ENCODE assay signal across 8 cellular contexts in the genomic region with DNA sequence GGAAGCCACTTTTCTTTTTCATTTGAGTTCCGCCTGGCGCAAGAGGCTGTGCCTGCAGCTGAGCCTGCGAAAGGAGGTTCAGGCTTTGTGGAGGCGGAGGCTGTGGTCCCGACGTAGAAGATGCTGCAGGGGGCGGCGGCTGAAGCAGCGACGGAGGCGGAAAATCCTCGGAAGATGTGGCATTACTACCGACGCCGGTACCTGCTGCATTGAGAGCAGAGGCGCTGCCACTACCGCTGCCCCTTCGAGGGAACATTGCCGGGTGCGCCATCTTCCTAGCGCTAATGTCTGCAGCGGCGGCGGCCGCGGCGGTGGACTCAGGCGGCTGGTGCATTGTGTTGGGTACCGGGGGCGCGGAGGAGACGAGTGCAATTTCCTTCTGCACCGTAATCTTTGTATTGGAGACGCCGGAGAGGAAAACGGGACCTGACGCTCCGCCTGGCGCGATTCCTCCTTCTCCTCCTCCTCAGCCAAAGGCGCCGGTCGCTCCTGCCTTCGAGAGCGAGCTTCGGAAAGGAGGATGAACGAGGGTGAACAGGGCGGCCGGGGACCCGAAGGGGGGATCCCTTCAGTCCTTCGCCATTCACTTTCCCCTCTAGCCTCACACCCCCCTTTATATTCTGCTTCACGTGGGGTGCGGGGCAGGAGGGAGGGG. TPM values are rescaled to one million over a fixed set of nuclear protein-coding genes. Genes with fewer than 3 reads are reported as not detected.
DNase-seq lines count a peak whose midpoint lies in the region; ATAC-seq, FAIRE-seq and TF ChIP-seq lines count a peak whose summit lies in the region.

A gene (minus strand): TSS at position 590 of the 655 bp plus-strand sequence. CDS start 256 bp downstream, at position 334.

- H3K27me3 ChIP-seq in kidney epithelial cell (ENCODE audit: control insufficient read depth, insufficient read depth, low read length) = no peaks in the 10 kb centered on the region

- ATAC-seq in HG03108 (IDR thresholded peaks at IDR 0.05; ENCODE audit: unreplicated experiment) = no peak

- DNase-seq in G401 (ENCODE audit: low spot score) (peak; percentile 70), M059J (ENCODE audit: low read depth) (peak; percentile 47), chondrocyte (ENCODE audit: low spot score) (no peak), kidney epithelial cell (ENCODE audit: low read depth) (no peak), GM19239 (ENCODE audit: insufficient read length, low spot score) (no peak)
- DNase-seq in activated CD4-positive, alpha-beta T cell treated with anti-CD3 and anti-CD28 coated beads for 4 hours = peak; percentile 75 to 76
- peak; percentile 49 for DNase-seq in stimulated activated CD4-positive, alpha-beta T cell treated with anti-CD3 and anti-CD28 coated beads, Interleukin-12 subunit alpha, Interleukin-12 subunit beta, amount 100 ng/mL, for 4 hours

- TF ChIP-seq CTCF in chondrocyte (IDR thresholded peaks at IDR 0.05) = peak; percentile 37
- no peak for TF ChIP-seq CTCF in kidney epithelial cell (IDR thresholded peaks at IDR 0.05; ENCODE audit: insufficient read depth, low read length, poor library complexity, severe bottlenecking)

- no peaks in the 10 kb centered on the region for H3K27me3 Mint-ChIP-seq in chondrocyte (ENCODE audit: low read depth)

- peak within 1 kb of the TSS; percentile 77 for H3K4me3 ChIP-seq in kidney epithelial cell (ENCODE audit: low read depth, low read length)

- H3K36me3 ChIP-seq in kidney epithelial cell (ENCODE audit: control insufficient read depth, insufficient read depth, low read length) = peaks cover 2% of the 10 kb centered on the region

- in situ Hi-C loops in G401 (cut with HindIII; ENCODE audit: low sequenced_read_pairs) = no loop called here

- peak within 1 kb of the TSS; percentile 91 for H3K27ac Mint-ChIP-seq in chondrocyte (ENCODE audit: unreplicated experiment)

- H3K4me1 Mint-ChIP-seq in chondrocyte (ENCODE audit: low read depth) = peaks cover 60% of the 10 kb centered on the region

- H3K36me3 Mint-ChIP-seq in chondrocyte (ENCODE audit: low read depth) = peaks cover 18% of the 10 kb centered on the region

- FAIRE-seq in GM19239 (lab: Jason Lieb, UNC) = no peak

- H3K4me3 Mint-ChIP-seq in chondrocyte (ENCODE audit: unreplicated experiment) = peak within 1 kb of the TSS; percentile 92

- no peaks in the 10 kb centered on the region for H3K9me3 Mint-ChIP-seq in chondrocyte (ENCODE audit: low read depth)

RNA-seq across cellular contexts. Expression of the gene that starts here (rescaled TPM):
- total RNA-seq in G401 (2014; rRNA removed; shearing (Covaris generic)) = 81.2 and 87.4 TPM in 2 replicates
- 48.3 and 52.4 TPM in 2 replicates for total RNA-seq in M059J (2014; rRNA removed; shearing (Covaris generic))
- total RNA-seq in chondrocyte (102 to 130 TPM (median 125 TPM) in 3 replicates), kidney epithelial cell (65.1 and 70.0 TPM in 2 replicates)

Comparison
In these comparisons a context has a peak if more than half of its experiments do, and no peak if none do; other contexts are left out.
1. DNase-seq: peak in G401 (single experiment), M059J (single experiment), activated CD4-positive, alpha-beta T cell treated with anti-CD3 and anti-CD28 coated beads for 4 hours (2 of 2) and stimulated activated CD4-positive, alpha-beta T cell treated with anti-CD3 and anti-CD28 coated beads, Interleukin-12 subunit alpha, Interleukin-12 subunit beta, amount 100 ng/mL, for 4 hours (single experiment); none in chondrocyte (single experiment), kidney epithelial cell (single experiment) and GM19239 (single experiment).